ENCODE assay signal across 8 cellular contexts in genomic region chr15:40160689-40161688, GRCh38. TPM values are rescaled to one million over a fixed set of nuclear protein-coding genes. Genes with fewer than 3 reads are reported as not detected.
DNase-seq lines count a peak whose midpoint lies in the region; ATAC-seq and TF ChIP-seq lines count a peak whose summit lies in the region.

Gene BUB1B, plus strand, starts transcription at chr15:40161069. Its CDS starts 152 bp downstream, at chr15:40161221.

- H3K4me1 ChIP-seq in right atrium auricular region = peaks cover 0 to 11% of the 10 kb centered on the region in 2 donors
- H3K4me1 ChIP-seq in psoas muscle = no peaks in the 10 kb centered on the region
- H3K4me1 ChIP-seq in uterus = peaks cover 0 to 3% of the 10 kb centered on the region in 2 donors

- no peak for TF ChIP-seq CTCF in right atrium auricular region (IDR thresholded peaks at IDR 0.05)
- TF ChIP-seq CTCF in psoas muscle (IDR thresholded peaks at IDR 0.05) = no peak
- TF ChIP-seq CTCF in uterus (IDR thresholded peaks at IDR 0.05) = no peak

- H3K36me3 ChIP-seq in right atrium auricular region (no peaks in the 10 kb centered on the region), psoas muscle (ENCODE audit: insufficient read depth in 1 of 2, low read depth in 1 of 2) (no peaks in the 10 kb centered on the region), uterus (no peaks in the 10 kb centered on the region)

- ATAC-seq in GM18498 (IDR thresholded peaks at IDR 0.05; ENCODE audit: unreplicated experiment) (peak; percentile 89), HG02884 (IDR thresholded peaks at IDR 0.05; ENCODE audit: unreplicated experiment) (peak; percentile 75), psoas muscle (peak; percentile 97 to 100 (median 98))

- H3K4me3 ChIP-seq in right atrium auricular region = peak within 1 kb of the TSS; percentile 48 to 65
- peak within 1 kb of the TSS; percentile 69 for H3K4me3 ChIP-seq in psoas muscle
- H3K4me3 ChIP-seq in uterus = peak within 1 kb of the TSS; percentile 39 to 49

- H3K27ac ChIP-seq in right atrium auricular region = no peak within 1 kb of the TSS
- H3K27ac ChIP-seq in psoas muscle = no peak within 1 kb of the TSS
- no peak within 1 kb of the TSS for H3K27ac ChIP-seq in uterus

- TF ChIP-seq POLR2A in uterus (IDR thresholded peaks at IDR 0.05) = no peak

- DNase-seq in NCI-H1694 (lab: John Stamatoyannopoulos, UW) = peak; percentile 84
- DNase-seq in T-helper 1 cell = peak; percentile 80 to 95 (median 88)
- peak; percentile 86 for DNase-seq in amniotic stem cell (lab: John Stamatoyannopoulos, UW)
- peak; percentile 87 for DNase-seq in right atrium auricular region (ENCODE audit: low spot score)
- peak; percentile 88 to 94 for DNase-seq in psoas muscle
- peak; percentile 92 to 93 for DNase-seq in uterus

- H3K27me3 ChIP-seq in right atrium auricular region (no peaks in the 10 kb centered on the region), psoas muscle (ENCODE audit: insufficient read depth in 3 of 3, low read length in 2 of 3) (no peaks in the 10 kb centered on the region), uterus (no peaks in the 10 kb centered on the region)

- 2% methylated on average over 52 to 54 of the region's 54 CpGs for WGBS in psoas muscle, 3 donors

- H3K9me3 ChIP-seq in right atrium auricular region (no peaks in the 10 kb centered on the region), psoas muscle (no peaks in the 10 kb centered on the region), uterus (no peaks in the 10 kb centered on the region)

- intact Hi-C loops in psoas muscle (cut with DNase I) (loop anchor here (5.0 to 10.0 kb wide), 2 partner anchors 116 to 119 kb away; no protein-coding TSS in a partner anchor), uterus (cut with DNase I; ENCODE audit: low total_unique reads) (no loop called here)

RNA-seq across cellular contexts. Expression of gene BUB1B, which starts in this region (rescaled TPM):
- total RNA-seq in right atrium auricular region (1 to 10 TPM in 1 of 2 donors, under 1 TPM in 1; 0.39 to 2.1 TPM), psoas muscle (1 to 10 TPM in 1 of 4 donors, under 1 TPM in 1, not detected in 2; 0.71 to 1.0 TPM), uterus (10 to 100 TPM in 1 of 4 donors, under 1 TPM in 1, not detected in 2; under 0.01 to 31.5 TPM)
- polyA plus RNA-seq in psoas muscle = under 1 TPM in 2 of 3 donors, not detected in 1; 0.10 to 0.42 TPM
